27 cellular contexts compared by ENCODE assay signal in genomic region chr7:132131196-132131595, GRCh38.
"Had no signal": no experiment of that assay in that cellular context is flagged by ENCODE, and none has a peak within 500 bp of the region (broad histone marks: within the 10 kb centered on the region; RNA-seq: fewer than 3 reads in every experiment).

No MANE protein-coding gene starts in this region.

- FAIRE-seq: RCC 7860, TTC549 had no signal

- H3K4me3 ChIP-seq: ascending aorta, SJSA1 had no signal

- H3K4me2 ChIP-seq: SK-N-SH had no signal

- H3K27ac Mint-ChIP-seq: activated CD4-positive, alpha-beta T cell treated with anti-CD3 and anti-CD28 coated beads for 36 hours; activated CD4-positive, alpha-beta T cell treated with anti-CD3 and anti-CD28 coated beads, Interleukin-2, amount 10 ng/mL, durations not matched to agents 7 days and 5 days; activated naive CD4-positive, alpha-beta T cell treated with anti-CD3 and anti-CD28 coated beads, Interleukin-2, amount 50 U/mL, for 24 hours; activated naive CD8-positive, alpha-beta T cell treated with anti-CD3 and anti-CD28 coated beads, Interleukin-2, amount 10 ng/mL, durations not matched to agents 7 days and 5 days; activated T-cell treated with anti-CD3 and anti-CD28 coated beads, Interleukin-2, amount 50 U/mL, for 24 hours; activated T-helper 2 cell treated with anti-CD3 and anti-CD28 coated beads, Interferon-gamma antibody, Interleukin-2, Interleukin-4, amounts not matched to agents 10 μg/mL and 5 μg/mL and 100 μg/mL, durations not matched to agents 14 hours and 24 hours and 36 hours; T-helper 1 cell treated with Interleukin-12 subunit alpha and Interleukin-12 subunit beta and Interleukin-4 antibody, amounts not matched to agents 30 μg/mL and 1 μg/mL, for 36 hours; T-helper 2 cell treated with Interferon-gamma antibody and Interleukin-4, amounts not matched to agents 5 μg/mL and 100 μg/mL, for 36 hours had no signal

- H3K4me1 Mint-ChIP-seq: activated CD4-positive, alpha-beta T cell treated with anti-CD3 and anti-CD28 coated beads for 36 hours; activated naive CD4-positive, alpha-beta T cell treated with anti-CD3 and anti-CD28 coated beads, Interleukin-2, amount 50 U/mL, for 24 hours had no signal

- H3K4me1 ChIP-seq: ascending aorta, SJSA1 had no signal

- H3K27ac ChIP-seq: ascending aorta, SJSA1 had no signal

- H3K4me3 Mint-ChIP-seq: activated CD4-positive, alpha-beta T cell treated with anti-CD3 and anti-CD28 coated beads for 36 hours; activated CD4-positive, alpha-beta T cell treated with anti-CD3 and anti-CD28 coated beads, Interleukin-2, amount 10 ng/mL, durations not matched to agents 7 days and 5 days; activated CD8-positive, alpha-beta T cell treated with anti-CD3 and anti-CD28 coated beads, Interleukin-2, amount 10 ng/mL, durations not matched to agents 7 days and 5 days; activated naive CD4-positive, alpha-beta T cell treated with anti-CD3 and anti-CD28 coated beads, Interleukin-2, amount 50 U/mL, for 24 hours; activated naive CD8-positive, alpha-beta T cell treated with anti-CD3 and anti-CD28 coated beads, Interleukin-2, amount 10 ng/mL, durations not matched to agents 7 days and 5 days; activated T-cell treated with anti-CD3 and anti-CD28 coated beads, Interleukin-2, amount 50 U/mL, for 24 hours; T-helper 1 cell treated with Interleukin-12 subunit alpha and Interleukin-12 subunit beta and Interleukin-4 antibody, amounts not matched to agents 30 μg/mL and 1 μg/mL, for 36 hours; T-helper 2 cell treated with Interferon-gamma antibody and Interleukin-4, amounts not matched to agents 5 μg/mL and 100 μg/mL, for 36 hours had no signal

- H3K9me3 Mint-ChIP-seq: activated CD4-positive, alpha-beta T cell treated with anti-CD3 and anti-CD28 coated beads, Interleukin-2, amount 10 ng/mL, durations not matched to agents 7 days and 5 days; activated naive CD4-positive, alpha-beta T cell treated with anti-CD3 and anti-CD28 coated beads, Interleukin-2, amount 50 U/mL, for 24 hours; activated naive CD8-positive, alpha-beta T cell treated with anti-CD3 and anti-CD28 coated beads, Interleukin-2, amount 10 ng/mL, durations not matched to agents 7 days and 5 days; activated T-cell treated with anti-CD3 and anti-CD28 coated beads, Interleukin-2, amount 50 U/mL, for 24 hours; activated T-helper 2 cell treated with anti-CD3 and anti-CD28 coated beads, Interferon-gamma antibody, Interleukin-2, Interleukin-4, amounts not matched to agents 10 μg/mL and 5 μg/mL and 100 μg/mL, durations not matched to agents 14 hours and 24 hours and 36 hours; T-helper 1 cell treated with Interleukin-12 subunit alpha and Interleukin-12 subunit beta and Interleukin-4 antibody, amounts not matched to agents 30 μg/mL and 1 μg/mL, for 36 hours; T-helper 2 cell treated with Interferon-gamma antibody and Interleukin-4, amounts not matched to agents 5 μg/mL and 100 μg/mL, for 36 hours had no signal

- H3K27me3 ChIP-seq: ascending aorta, SJSA1 had no signal

- H3K36me3 ChIP-seq: SJSA1 had no signal

- DNase-seq: activated CD4-positive, alpha-beta T cell treated with anti-CD3 and anti-CD28 coated beads for 36 hours; activated CD4-positive, alpha-beta T cell treated with anti-CD3 and anti-CD28 coated beads, Interleukin-2, amount 50 U/mL, for 48 hours; activated gamma-delta T cell; activated naive CD4-positive, alpha-beta T cell treated with Interleukin-2 at 50 U/mL for 16 hours; activated naive CD8-positive, alpha-beta T cell treated with anti-CD3 and anti-CD28 coated beads, Interleukin-2, amount 10 ng/mL, durations not matched to agents 7 days and 5 days; activated T-cell treated with anti-CD3 and anti-CD28 coated beads, Interleukin-2, amount 50 U/mL, for 24 hours; amygdala; Karpas-422; KBM-7; NCI-H1105; NCI-H1417 treated with DMSO at 0.1 percent for 48 hours; NCI-H1694 treated with DMSO at 0.1 percent for 48 hours; NCI-H2029; NCI-H345; NCI-H524 treated with DMSO at 0.1 percent for 48 hours; SHP77 treated with DMSO at 0.1 percent for 48 hours; SK-N-SH had no signal

- H3K9me3 ChIP-seq: ascending aorta, SJSA1, SK-N-SH had no signal

- H3K9ac ChIP-seq: SK-N-SH had no signal

- ATAC-seq: activated CD4-positive, alpha-beta T cell treated with anti-CD3 and anti-CD28 coated beads for 36 hours had no signal

- H3K36me3 Mint-ChIP-seq: activated naive CD4-positive, alpha-beta T cell treated with anti-CD3 and anti-CD28 coated beads, Interleukin-2, amount 50 U/mL, for 24 hours had no signal

- H3K27me3 Mint-ChIP-seq: activated CD4-positive, alpha-beta T cell treated with anti-CD3 and anti-CD28 coated beads, Interleukin-2, amount 10 ng/mL, durations not matched to agents 7 days and 5 days; activated naive CD4-positive, alpha-beta T cell treated with anti-CD3 and anti-CD28 coated beads, Interleukin-2, amount 50 U/mL, for 24 hours; activated T-cell treated with anti-CD3 and anti-CD28 coated beads, Interleukin-2, amount 50 U/mL, for 24 hours had no signal
